In genomic region chr7:51297986-51298385, GRCh38 we compare ENCODE assay signal across 34 cellular contexts. TPM values are rescaled to one million over a fixed set of nuclear protein-coding genes. Genes with fewer than 3 reads are reported as not detected.
"Had no signal": no experiment of that assay in that cellular context is flagged by ENCODE, and none has a peak within 500 bp of the region (broad histone marks: within the 10 kb centered on the region; RNA-seq: fewer than 3 reads in every experiment).

No MANE protein-coding gene starts in this region.

- H3K36me3 Mint-ChIP-seq: activated CD4-positive, alpha-beta memory T cell treated with anti-CD3 and anti-CD28 coated beads for 36 hours; activated CD8-positive, alpha-beta memory T cell treated with anti-CD3 and anti-CD28 coated beads, Interleukin-2, amount 10 ng/mL, durations not matched to agents 7 days and 5 days; activated naive CD4-positive, alpha-beta T cell treated with anti-CD3 and anti-CD28 coated beads, Interleukin-2, amount 10 ng/mL, durations not matched to agents 7 days and 5 days; activated naive CD8-positive, alpha-beta T cell; brain had no signal

- H3K4me1 ChIP-seq: SJSA1 had no signal

- H3K4me3 ChIP-seq: MG63, SJSA1 had no signal

- H3K9me3 Mint-ChIP-seq: activated B cell treated with CpG ODN at 0.5 μM for 24 hours; activated CD4-positive, alpha-beta memory T cell treated with anti-CD3 and anti-CD28 coated beads for 36 hours; activated naive CD4-positive, alpha-beta T cell treated with anti-CD3 and anti-CD28 coated beads, Interleukin-2, amount 10 ng/mL, durations not matched to agents 7 days and 5 days; activated naive CD8-positive, alpha-beta T cell treated with anti-CD3 and anti-CD28 coated beads, Interleukin-2, amount 50 U/mL, for 24 hours; T-helper 1 cell treated with Interleukin-12 subunit alpha and Interleukin-12 subunit beta and Interleukin-4 antibody, amounts not matched to agents 30 μg/mL and 1 μg/mL, for 36 hours; T-helper 2 cell treated with Interferon-gamma antibody and Interleukin-4, amounts not matched to agents 5 μg/mL and 100 μg/mL, for 36 hours had no signal

- H3K27ac ChIP-seq: SJSA1 had no signal

- H3K4me3 Mint-ChIP-seq: activated B cell treated with CpG ODN at 0.5 μM for 24 hours; activated CD4-positive, alpha-beta memory T cell treated with anti-CD3 and anti-CD28 coated beads for 36 hours; activated CD8-positive, alpha-beta memory T cell treated with anti-CD3 and anti-CD28 coated beads, Interleukin-2, amount 10 ng/mL, durations not matched to agents 7 days and 5 days; activated naive CD4-positive, alpha-beta T cell treated with anti-CD3 and anti-CD28 coated beads, Interleukin-2, amount 10 ng/mL, durations not matched to agents 7 days and 5 days; activated naive CD8-positive, alpha-beta T cell; activated naive CD8-positive, alpha-beta T cell treated with anti-CD3 and anti-CD28 coated beads, Interleukin-2, amount 50 U/mL, for 24 hours; brain; T-helper 1 cell treated with Interleukin-12 subunit alpha and Interleukin-12 subunit beta and Interleukin-4 antibody, amounts not matched to agents 30 μg/mL and 1 μg/mL, for 36 hours; T-helper 2 cell treated with Interferon-gamma antibody and Interleukin-4, amounts not matched to agents 5 μg/mL and 100 μg/mL, for 36 hours had no signal

- H3K27ac Mint-ChIP-seq: activated B cell treated with CpG ODN at 0.5 μM for 24 hours; activated CD4-positive, alpha-beta memory T cell treated with anti-CD3 and anti-CD28 coated beads for 36 hours; activated CD8-positive, alpha-beta memory T cell treated with anti-CD3 and anti-CD28 coated beads, Interleukin-2, amount 10 ng/mL, durations not matched to agents 7 days and 5 days; activated naive CD4-positive, alpha-beta T cell treated with anti-CD3 and anti-CD28 coated beads, Interleukin-2, amount 10 ng/mL, durations not matched to agents 7 days and 5 days; activated naive CD8-positive, alpha-beta T cell; activated naive CD8-positive, alpha-beta T cell treated with anti-CD3 and anti-CD28 coated beads, Interleukin-2, amount 50 U/mL, for 24 hours; T-helper 1 cell treated with Interleukin-12 subunit alpha and Interleukin-12 subunit beta and Interleukin-4 antibody, amounts not matched to agents 30 μg/mL and 1 μg/mL, for 36 hours; T-helper 2 cell treated with Interferon-gamma antibody and Interleukin-4, amounts not matched to agents 5 μg/mL and 100 μg/mL, for 36 hours had no signal

- H3K36me3 ChIP-seq: MG63, SJSA1 had no signal

- ATAC-seq: activated CD8-positive, alpha-beta memory T cell treated with anti-CD3 and anti-CD28 coated beads, Interleukin-2, amount 10 ng/mL, durations not matched to agents 7 days and 5 days; activated naive CD8-positive, alpha-beta T cell treated with anti-CD3 and anti-CD28 coated beads, Interleukin-2, amount 50 U/mL, for 24 hours; Panc1 had no signal

- H3K9me3 ChIP-seq: MG63, SJSA1, SK-N-SH had no signal

- H3K27me3 Mint-ChIP-seq: activated B cell treated with CpG ODN at 0.5 μM for 24 hours; activated CD4-positive, alpha-beta memory T cell treated with anti-CD3 and anti-CD28 coated beads for 36 hours; activated CD8-positive, alpha-beta memory T cell treated with anti-CD3 and anti-CD28 coated beads, Interleukin-2, amount 10 ng/mL, durations not matched to agents 7 days and 5 days; activated naive CD4-positive, alpha-beta T cell treated with anti-CD3 and anti-CD28 coated beads, Interleukin-2, amount 10 ng/mL, durations not matched to agents 7 days and 5 days; activated naive CD8-positive, alpha-beta T cell; activated naive CD8-positive, alpha-beta T cell treated with anti-CD3 and anti-CD28 coated beads, Interleukin-2, amount 50 U/mL, for 24 hours had no signal

- H3K4me1 Mint-ChIP-seq: activated B cell treated with CpG ODN at 0.5 μM for 24 hours; activated CD8-positive, alpha-beta memory T cell treated with anti-CD3 and anti-CD28 coated beads, Interleukin-2, amount 10 ng/mL, durations not matched to agents 7 days and 5 days; activated naive CD4-positive, alpha-beta T cell treated with anti-CD3 and anti-CD28 coated beads, Interleukin-2, amount 10 ng/mL, durations not matched to agents 7 days and 5 days; activated naive CD8-positive, alpha-beta T cell treated with anti-CD3 and anti-CD28 coated beads, Interleukin-2, amount 50 U/mL, for 24 hours had no signal

- H3K27me3 ChIP-seq: MG63, SJSA1 had no signal

- DNase-seq: activated B cell treated with CpG ODN at 0.5 μM for 24 hours; activated CD4-positive, alpha-beta memory T cell treated with anti-CD3 and anti-CD28 coated beads for 36 hours; activated CD4-positive, alpha-beta T cell treated with anti-CD3 and anti-CD28 coated beads for 4 hours; activated CD4-positive, alpha-beta T cell treated with anti-CD3 and anti-CD28 coated beads, Interleukin-2, amount 50 U/mL, for 1 hour; activated CD4-positive, CD25-positive, alpha-beta regulatory T cell treated with anti-CD3 and anti-CD28 coated beads, Interleukin-2, amount 50 U/mL, for 72 hours; activated CD8-positive, alpha-beta memory T cell treated with anti-CD3 and anti-CD28 coated beads for 24 hours; activated CD8-positive, alpha-beta memory T cell treated with anti-CD3 and anti-CD28 coated beads, Interleukin-2, amount 10 ng/mL, durations not matched to agents 7 days and 5 days; activated CD8-positive, alpha-beta memory T cell treated with anti-CD3 and anti-CD28 coated beads, Interleukin-2, amount 50 U/mL, for 48 hours; activated effector memory CD4-positive, alpha-beta T cell treated with Interleukin-2 at 50 U/mL for 16 hours; activated naive CD4-positive, alpha-beta T cell treated with anti-CD3 and anti-CD28 coated beads, Interleukin-2, amount 10 ng/mL, durations not matched to agents 7 days and 5 days; activated naive CD8-positive, alpha-beta T cell treated with anti-CD3 and anti-CD28 coated beads, Interleukin-2, amount 50 U/mL, for 24 hours; activated T-cell treated with anti-CD3 and anti-CD28 coated beads, Interleukin-2, amount 50 U/mL, for 48 hours; anterior cingulate cortex; central memory CD4-positive, alpha-beta T cell; Kasumi-1; KG1; MG63; NCI-H1048; NCI-H1105 treated with DMSO at 0.1 percent for 48 hours; NCI-H1436; NCI-H1694; NCI-H1930; NCI-H2081 treated with DMSO at 0.1 percent for 48 hours; NCI-H345; NCI-H524 treated with DMSO at 0.1 percent for 48 hours; SHP77 treated with DMSO at 0.1 percent for 48 hours; SK-N-SH had no signal

RNA-seq across cellular contexts. Expression of gene COBL, which starts 18.6 kb away (rescaled TPM):
- total RNA-seq: activated B cell treated with CpG ODN at 0.5 μM for 24 hours; activated CD4-positive, alpha-beta memory T cell treated with anti-CD3 and anti-CD28 coated beads for 36 hours; activated CD8-positive, alpha-beta memory T cell treated with anti-CD3 and anti-CD28 coated beads, Interleukin-2, amount 10 ng/mL, durations not matched to agents 7 days and 5 days; RPMI7951; SJSA1 had no signal
